Comparison of ENCODE assay signal across 1 cellular context in the genomic region with DNA sequence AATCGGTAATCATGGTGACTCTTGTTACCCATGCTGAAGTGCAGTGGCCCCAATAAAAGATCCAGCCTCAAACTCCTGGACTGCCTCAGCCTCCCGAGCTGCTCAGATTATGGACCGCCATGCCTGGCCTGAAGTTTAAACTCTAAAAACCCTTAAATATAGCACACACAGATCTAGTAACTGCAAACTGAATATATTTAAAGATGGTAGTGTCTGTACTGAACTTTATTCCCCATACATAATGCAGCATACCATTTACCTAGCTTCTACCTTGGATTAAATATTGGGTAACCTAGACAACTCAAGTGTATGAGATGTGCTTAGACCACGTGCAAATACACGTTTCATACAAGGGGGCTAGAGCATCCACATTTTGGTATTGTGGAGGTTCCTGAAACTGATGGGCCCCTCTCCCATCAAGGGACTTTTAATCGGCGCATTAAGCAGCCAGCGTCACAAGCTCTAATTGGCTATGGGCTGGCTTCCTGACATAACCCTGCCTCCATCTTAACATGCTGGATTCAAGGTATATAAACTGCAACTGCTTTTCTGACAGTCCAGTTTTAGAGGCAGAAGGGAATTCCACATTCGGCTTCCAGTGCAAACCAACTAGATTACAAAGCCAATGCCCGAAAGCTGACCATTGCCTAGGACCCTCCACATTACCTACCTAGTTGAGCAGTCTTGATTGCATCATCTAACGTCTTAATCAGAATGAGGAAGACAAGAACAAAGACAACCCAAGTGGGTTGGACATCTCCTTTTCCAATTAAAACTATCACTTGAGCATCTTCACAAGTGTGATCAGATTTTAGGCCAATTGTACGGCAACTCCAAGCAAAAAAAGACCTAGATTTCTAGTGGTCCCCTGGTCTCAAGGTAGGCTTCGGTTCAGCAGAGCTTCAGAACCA.
TF ChIP-seq lines count a peak whose summit lies in the region.

No MANE protein-coding gene starts in this region.

TF ChIP-seq in K562, 482 proteins besides CTCF, POLR2A, EP300 and RAD21 (continued from another document and continues in another):
- TF ChIP-seq, protein P1, sequence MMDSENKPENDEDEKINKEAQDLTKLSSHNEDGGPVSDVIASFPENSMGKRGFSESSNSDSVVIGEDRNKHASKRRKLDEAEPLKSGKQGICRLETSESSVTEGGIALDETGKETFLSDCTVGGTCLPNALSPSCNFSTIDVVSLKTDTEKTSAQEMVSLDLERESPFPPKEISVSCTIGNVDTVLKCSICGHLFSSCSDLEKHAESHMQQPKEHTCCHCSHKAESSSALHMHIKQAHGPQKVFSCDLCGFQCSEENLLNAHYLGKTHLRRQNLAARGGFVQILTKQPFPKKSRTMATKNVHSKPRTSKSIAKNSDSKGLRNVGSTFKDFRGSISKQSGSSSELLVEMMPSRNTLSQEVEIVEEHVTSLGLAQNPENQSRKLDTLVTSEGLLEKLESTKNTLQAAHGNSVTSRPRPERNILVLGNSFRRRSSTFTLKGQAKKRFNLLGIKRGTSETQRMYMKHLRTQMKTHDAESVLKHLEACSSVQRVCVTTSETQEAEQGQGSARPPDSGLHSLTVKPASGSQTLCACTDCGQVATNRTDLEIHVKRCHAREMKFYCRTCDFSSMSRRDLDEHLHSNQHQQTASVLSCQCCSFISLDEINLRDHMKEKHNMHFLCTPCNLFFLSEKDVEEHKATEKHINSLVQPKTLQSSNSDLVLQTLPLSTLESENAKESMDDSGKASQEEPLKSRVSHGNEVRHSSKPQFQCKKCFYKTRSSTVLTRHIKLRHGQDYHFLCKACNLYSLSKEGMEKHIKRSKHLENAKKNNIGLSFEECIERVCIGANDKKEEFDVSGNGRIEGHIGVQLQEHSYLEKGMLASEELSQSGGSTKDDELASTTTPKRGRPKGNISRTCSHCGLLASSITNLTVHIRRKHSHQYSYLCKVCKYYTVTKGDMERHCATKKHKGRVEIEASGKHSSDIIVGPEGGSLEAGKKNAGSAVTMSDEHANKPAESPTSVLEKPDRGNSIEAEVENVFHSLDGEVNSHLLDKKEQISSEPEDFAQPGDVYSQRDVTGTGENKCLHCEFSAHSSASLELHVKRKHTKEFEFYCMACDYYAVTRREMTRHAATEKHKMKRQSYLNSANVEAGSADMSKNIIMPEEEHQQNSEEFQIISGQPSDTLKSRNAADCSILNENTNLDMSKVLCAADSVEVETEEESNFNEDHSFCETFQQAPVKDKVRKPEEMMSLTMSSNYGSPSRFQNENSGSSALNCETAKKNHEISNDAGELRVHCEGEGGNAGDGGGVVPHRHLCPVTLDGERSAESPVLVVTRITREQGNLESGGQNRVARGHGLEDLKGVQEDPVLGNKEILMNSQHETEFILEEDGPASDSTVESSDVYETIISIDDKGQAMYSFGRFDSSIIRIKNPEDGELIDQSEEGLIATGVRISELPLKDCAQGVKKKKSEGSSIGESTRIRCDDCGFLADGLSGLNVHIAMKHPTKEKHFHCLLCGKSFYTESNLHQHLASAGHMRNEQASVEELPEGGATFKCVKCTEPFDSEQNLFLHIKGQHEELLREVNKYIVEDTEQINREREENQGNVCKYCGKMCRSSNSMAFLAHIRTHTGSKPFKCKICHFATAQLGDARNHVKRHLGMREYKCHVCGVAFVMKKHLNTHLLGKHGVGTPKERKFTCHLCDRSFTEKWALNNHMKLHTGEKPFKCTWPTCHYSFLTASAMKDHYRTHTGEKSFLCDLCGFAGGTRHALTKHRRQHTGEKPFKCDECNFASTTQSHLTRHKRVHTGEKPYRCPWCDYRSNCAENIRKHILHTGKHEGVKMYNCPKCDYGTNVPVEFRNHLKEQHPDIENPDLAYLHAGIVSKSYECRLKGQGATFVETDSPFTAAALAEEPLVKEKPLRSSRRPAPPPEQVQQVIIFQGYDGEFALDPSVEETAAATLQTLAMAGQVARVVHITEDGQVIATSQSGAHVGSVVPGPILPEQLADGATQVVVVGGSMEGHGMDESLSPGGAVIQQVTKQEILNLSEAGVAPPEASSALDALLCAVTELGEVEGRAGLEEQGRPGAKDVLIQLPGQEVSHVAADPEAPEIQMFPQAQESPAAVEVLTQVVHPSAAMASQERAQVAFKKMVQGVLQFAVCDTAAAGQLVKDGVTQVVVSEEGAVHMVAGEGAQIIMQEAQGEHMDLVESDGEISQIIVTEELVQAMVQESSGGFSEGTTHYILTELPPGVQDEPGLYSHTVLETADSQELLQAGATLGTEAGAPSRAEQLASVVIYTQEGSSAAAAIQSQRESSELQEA (IDR thresholded peaks at IDR 0.05; ENCODE audit: low read depth) = no peak
- TF ChIP-seq ZNF140 (CRISPR knock-in tag; IDR thresholded peaks at IDR 0.05) (no peak), RFX1 (IDR thresholded peaks at IDR 0.05) (peak; percentile 60), ZNF324 (CRISPR knock-in tag; IDR thresholded peaks at IDR 0.05) (peak; percentile 47; the same call in 1 of the 2 replicates), MYBL2 (IDR thresholded peaks at IDR 0.05; ENCODE audit: low read depth) (no peak), MYBL2 (CRISPR knock-in tag; IDR thresholded peaks at IDR 0.05; ENCODE audit: borderline replicate concordance) (no peak), TBP (optimal IDR thresholded peaks at IDR 0.05; ENCODE audit: low read depth, low read length) (no peak), TEAD4 (IDR thresholded peaks at IDR 0.05; ENCODE audit: low read length) (0 out of 2 replicates have a peak, but pooled peaks have one; percentile 11), TEAD4 (CRISPR knock-in tag; IDR thresholded peaks at IDR 0.05; ENCODE audit: borderline replicate concordance) (no peak), TCF7L2 (IDR thresholded peaks at IDR 0.05; ENCODE audit: low read depth, low read length) (no peak), TEAD1 (CRISPR knock-in tag; IDR thresholded peaks at IDR 0.05) (no peak), ZNF75A (CRISPR knock-in tag; IDR thresholded peaks at IDR 0.05) (no peak), POU5F1 (IDR thresholded peaks at IDR 0.05; ENCODE audit: borderline replicate concordance, low read depth, low read length, partially characterized antibody) (no peak), CBFA2T2 (conservative IDR thresholded peaks at IDR 0.05) (no peak), ARNT (IDR thresholded peaks at IDR 0.05) (no peak; a peak in 2 of 4 replicates), ZNF174 (CRISPR knock-in tag; IDR thresholded peaks at IDR 0.05) (no peak), ZNF431 (CRISPR knock-in tag; IDR thresholded peaks at IDR 0.05) (no peak), SAP30 (IDR thresholded peaks at IDR 0.05; ENCODE audit: borderline replicate concordance, insufficient read depth, low read depth, low read length, poor library complexity, severe bottlenecking) (no peak), ARID3A (IDR thresholded peaks at IDR 0.05; ENCODE audit: borderline replicate concordance, low read depth, low read length) (0 out of 2 replicates have a peak, but pooled peaks have one; percentile 55), ZNF232 (CRISPR knock-in tag; IDR thresholded peaks at IDR 0.05) (no peak), SNRNP70 (optimal IDR thresholded peaks at IDR 0.05; ENCODE audit: low read depth, low read length) (peak; percentile 76), HCFC1 (IDR thresholded peaks at IDR 0.05; ENCODE audit: low read depth, low read length) (peak; percentile 10; the same call in 1 of the 2 replicates), CBFB (CRISPR knock-in tag; IDR thresholded peaks at IDR 0.05) (no peak), ZNF76 (CRISPR knock-in tag; IDR thresholded peaks at IDR 0.05; ENCODE audit: borderline replicate concordance) (no peak), FOXJ3 (CRISPR knock-in tag; IDR thresholded peaks at IDR 0.05) (no peak), ZFP91 (CRISPR knock-in tag; IDR thresholded peaks at IDR 0.05) (no peak), CBX2 (IDR thresholded peaks at IDR 0.05; ENCODE audit: insufficient read depth, low read length, poor library complexity, severe bottlenecking) (no peak), ZNF146 (CRISPR knock-in tag; IDR thresholded peaks at IDR 0.05; ENCODE audit: unreplicated experiment) (no peak), XRCC4 (IDR thresholded peaks at IDR 0.05; ENCODE audit: extremely low read depth, insufficient read depth, insufficient read length) (no peak), ZBTB9 (CRISPR knock-in tag; IDR thresholded peaks at IDR 0.05) (no peak), POLR2G (IDR thresholded peaks at IDR 0.05; ENCODE audit: low read depth, low read length) (peak; percentile 32; the same call in 1 of the 2 replicates)
- TF ChIP-seq, protein P2, sequence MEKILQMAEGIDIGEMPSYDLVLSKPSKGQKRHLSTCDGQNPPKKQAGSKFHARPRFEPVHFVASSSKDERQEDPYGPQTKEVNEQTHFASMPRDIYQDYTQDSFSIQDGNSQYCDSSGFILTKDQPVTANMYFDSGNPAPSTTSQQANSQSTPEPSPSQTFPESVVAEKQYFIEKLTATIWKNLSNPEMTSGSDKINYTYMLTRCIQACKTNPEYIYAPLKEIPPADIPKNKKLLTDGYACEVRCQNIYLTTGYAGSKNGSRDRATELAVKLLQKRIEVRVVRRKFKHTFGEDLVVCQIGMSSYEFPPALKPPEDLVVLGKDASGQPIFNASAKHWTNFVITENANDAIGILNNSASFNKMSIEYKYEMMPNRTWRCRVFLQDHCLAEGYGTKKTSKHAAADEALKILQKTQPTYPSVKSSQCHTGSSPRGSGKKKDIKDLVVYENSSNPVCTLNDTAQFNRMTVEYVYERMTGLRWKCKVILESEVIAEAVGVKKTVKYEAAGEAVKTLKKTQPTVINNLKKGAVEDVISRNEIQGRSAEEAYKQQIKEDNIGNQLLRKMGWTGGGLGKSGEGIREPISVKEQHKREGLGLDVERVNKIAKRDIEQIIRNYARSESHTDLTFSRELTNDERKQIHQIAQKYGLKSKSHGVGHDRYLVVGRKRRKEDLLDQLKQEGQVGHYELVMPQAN (IDR thresholded peaks at IDR 0.05; ENCODE audit: borderline replicate concordance) = no peak
- TF ChIP-seq, protein P3, sequence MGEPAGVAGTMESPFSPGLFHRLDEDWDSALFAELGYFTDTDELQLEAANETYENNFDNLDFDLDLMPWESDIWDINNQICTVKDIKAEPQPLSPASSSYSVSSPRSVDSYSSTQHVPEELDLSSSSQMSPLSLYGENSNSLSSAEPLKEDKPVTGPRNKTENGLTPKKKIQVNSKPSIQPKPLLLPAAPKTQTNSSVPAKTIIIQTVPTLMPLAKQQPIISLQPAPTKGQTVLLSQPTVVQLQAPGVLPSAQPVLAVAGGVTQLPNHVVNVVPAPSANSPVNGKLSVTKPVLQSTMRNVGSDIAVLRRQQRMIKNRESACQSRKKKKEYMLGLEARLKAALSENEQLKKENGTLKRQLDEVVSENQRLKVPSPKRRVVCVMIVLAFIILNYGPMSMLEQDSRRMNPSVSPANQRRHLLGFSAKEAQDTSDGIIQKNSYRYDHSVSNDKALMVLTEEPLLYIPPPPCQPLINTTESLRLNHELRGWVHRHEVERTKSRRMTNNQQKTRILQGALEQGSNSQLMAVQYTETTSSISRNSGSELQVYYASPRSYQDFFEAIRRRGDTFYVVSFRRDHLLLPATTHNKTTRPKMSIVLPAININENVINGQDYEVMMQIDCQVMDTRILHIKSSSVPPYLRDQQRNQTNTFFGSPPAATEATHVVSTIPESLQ (CRISPR knock-in tag; IDR thresholded peaks at IDR 0.05) = no peak
